In the genomic region with DNA sequence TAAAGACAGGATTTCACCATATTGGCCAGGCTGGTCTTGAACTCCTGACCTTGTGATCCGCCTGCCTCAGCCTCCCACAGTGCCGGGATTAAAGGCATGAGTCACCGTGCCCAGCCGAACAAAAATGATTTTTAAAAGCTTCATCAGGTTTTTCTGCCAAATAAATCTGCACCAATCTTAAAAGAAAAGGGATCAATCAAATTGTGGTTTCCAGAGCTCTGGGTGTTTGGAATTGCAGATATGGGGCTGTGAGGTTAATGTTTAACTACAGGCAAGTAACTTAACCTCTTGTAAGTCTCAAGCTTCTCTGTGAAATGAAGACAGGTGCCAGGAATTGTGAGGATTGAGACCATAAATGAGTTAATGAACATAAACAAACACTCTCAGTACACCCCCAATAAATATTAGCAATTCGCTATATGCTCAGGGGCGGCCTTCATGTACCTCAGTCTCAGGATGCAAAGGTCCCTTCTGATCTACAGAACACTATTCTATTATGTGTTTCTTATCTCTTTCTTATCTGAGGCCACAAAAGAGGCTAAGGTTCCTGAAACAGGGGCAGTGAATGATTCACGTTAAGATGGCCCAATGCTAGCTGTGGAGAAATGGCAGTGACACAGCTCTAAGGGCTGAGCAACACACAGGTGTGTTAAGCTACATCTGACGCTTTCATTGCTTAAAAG, we compare ENCODE assay signal across 1 cellular context.
A peak's percentile ranks its signal among the peaks of the same experiment; 100 is the strongest.
TF ChIP-seq lines count a peak whose summit lies in the region.

No MANE protein-coding gene starts in this region.

TF ChIP-seq in WTC11, 78 proteins besides CTCF, POLR2A, EP300 and RAD21 (continued from another document):
- TF ChIP-seq, protein P1, sequence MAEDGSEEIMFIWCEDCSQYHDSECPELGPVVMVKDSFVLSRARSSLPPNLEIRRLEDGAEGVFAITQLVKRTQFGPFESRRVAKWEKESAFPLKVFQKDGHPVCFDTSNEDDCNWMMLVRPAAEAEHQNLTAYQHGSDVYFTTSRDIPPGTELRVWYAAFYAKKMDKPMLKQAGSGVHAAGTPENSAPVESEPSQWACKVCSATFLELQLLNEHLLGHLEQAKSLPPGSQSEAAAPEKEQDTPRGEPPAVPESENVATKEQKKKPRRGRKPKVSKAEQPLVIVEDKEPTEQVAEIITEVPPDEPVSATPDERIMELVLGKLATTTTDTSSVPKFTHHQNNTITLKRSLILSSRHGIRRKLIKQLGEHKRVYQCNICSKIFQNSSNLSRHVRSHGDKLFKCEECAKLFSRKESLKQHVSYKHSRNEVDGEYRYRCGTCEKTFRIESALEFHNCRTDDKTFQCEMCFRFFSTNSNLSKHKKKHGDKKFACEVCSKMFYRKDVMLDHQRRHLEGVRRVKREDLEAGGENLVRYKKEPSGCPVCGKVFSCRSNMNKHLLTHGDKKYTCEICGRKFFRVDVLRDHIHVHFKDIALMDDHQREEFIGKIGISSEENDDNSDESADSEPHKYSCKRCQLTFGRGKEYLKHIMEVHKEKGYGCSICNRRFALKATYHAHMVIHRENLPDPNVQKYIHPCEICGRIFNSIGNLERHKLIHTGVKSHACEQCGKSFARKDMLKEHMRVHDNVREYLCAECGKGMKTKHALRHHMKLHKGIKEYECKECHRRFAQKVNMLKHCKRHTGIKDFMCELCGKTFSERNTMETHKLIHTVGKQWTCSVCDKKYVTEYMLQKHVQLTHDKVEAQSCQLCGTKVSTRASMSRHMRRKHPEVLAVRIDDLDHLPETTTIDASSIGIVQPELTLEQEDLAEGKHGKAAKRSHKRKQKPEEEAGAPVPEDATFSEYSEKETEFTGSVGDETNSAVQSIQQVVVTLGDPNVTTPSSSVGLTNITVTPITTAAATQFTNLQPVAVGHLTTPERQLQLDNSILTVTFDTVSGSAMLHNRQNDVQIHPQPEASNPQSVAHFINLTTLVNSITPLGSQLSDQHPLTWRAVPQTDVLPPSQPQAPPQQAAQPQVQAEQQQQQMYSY (CRISPR knock-in tag; IDR thresholded peaks at IDR 0.05): no peak
- TF ChIP-seq GABPB1 (CRISPR knock-in tag; IDR thresholded peaks at IDR 0.05): 0 out of 2 replicates have a peak, but pooled peaks have one; percentile 24
TF ChIP-seq in WTC11: peak in this region for 1.
